ENCODE assay signal across 1 cellular context in the genomic region with DNA sequence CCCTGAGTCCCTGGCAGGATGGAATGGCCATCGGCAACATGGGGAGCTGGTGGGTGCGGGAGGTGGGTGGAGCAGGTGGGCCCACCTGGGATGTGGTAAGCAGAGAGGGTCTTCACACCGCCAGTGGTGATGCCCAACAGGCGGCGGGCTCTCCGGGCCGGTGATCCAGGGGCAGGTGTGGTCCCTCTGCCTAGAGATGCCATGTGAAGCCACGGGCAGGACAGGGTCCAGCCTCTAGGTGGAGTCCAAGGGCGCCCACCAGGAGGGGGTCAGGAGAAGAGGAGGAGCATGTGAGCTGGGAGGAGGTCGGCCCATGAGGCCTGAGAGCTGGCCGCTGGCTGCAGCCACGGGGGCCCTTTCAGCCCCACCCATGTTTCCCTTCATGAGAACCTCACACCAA.
TF ChIP-seq lines count a peak whose summit lies in the region.

No MANE protein-coding gene starts in this region.

TF ChIP-seq in HepG2, 621 proteins besides CTCF, POLR2A, EP300 and RAD21:
- TF ChIP-seq NFKB2 (CRISPR knock-in tag; IDR thresholded peaks at IDR 0.05; ENCODE audit: borderline replicate concordance): 0 out of 2 replicates have a peak, but pooled peaks have one; percentile 32
- no peak for TF ChIP-seq ZNF256 (CRISPR knock-in tag; conservative IDR thresholded peaks at IDR 0.05)
- TF ChIP-seq, protein P1, sequence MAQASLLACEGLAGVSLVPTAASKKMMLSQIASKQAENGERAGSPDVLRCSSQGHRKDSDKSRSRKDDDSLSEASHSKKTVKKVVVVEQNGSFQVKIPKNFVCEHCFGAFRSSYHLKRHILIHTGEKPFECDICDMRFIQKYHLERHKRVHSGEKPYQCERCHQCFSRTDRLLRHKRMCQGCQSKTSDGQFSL (CRISPR knock-in tag; IDR thresholded peaks at IDR 0.05): 0 out of 2 replicates have a peak, but pooled peaks have one; percentile 5
- TF ChIP-seq POLR2G (IDR thresholded peaks at IDR 0.05; ENCODE audit: low read depth, low read length): peak; percentile 38; the same call in 1 of the 2 replicates
- peak; percentile 91 for TF ChIP-seq AGO2 (optimal IDR thresholded peaks at IDR 0.05; ENCODE audit: low read depth, low read length)
- TF ChIP-seq, protein P2, sequence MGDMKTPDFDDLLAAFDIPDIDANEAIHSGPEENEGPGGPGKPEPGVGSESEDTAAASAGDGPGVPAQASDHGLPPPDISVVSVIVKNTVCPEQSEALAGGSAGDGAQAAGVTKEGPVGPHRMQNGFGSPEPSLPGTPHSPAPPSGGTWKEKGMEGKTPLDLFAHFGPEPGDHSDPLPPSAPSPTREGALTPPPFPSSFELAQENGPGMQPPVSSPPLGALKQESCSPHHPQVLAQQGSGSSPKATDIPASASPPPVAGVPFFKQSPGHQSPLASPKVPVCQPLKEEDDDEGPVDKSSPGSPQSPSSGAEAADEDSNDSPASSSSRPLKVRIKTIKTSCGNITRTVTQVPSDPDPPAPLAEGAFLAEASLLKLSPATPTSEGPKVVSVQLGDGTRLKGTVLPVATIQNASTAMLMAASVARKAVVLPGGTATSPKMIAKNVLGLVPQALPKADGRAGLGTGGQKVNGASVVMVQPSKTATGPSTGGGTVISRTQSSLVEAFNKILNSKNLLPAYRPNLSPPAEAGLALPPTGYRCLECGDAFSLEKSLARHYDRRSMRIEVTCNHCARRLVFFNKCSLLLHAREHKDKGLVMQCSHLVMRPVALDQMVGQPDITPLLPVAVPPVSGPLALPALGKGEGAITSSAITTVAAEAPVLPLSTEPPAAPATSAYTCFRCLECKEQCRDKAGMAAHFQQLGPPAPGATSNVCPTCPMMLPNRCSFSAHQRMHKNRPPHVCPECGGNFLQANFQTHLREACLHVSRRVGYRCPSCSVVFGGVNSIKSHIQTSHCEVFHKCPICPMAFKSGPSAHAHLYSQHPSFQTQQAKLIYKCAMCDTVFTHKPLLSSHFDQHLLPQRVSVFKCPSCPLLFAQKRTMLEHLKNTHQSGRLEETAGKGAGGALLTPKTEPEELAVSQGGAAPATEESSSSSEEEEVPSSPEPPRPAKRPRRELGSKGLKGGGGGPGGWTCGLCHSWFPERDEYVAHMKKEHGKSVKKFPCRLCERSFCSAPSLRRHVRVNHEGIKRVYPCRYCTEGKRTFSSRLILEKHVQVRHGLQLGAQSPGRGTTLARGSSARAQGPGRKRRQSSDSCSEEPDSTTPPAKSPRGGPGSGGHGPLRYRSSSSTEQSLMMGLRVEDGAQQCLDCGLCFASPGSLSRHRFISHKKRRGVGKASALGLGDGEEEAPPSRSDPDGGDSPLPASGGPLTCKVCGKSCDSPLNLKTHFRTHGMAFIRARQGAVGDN (CRISPR knock-in tag; IDR thresholded peaks at IDR 0.05): peak; percentile 29; the same call in 1 of the 2 replicates
- TF ChIP-seq KLF6 (CRISPR knock-in tag; IDR thresholded peaks at IDR 0.05): no peak
